1 cellular context compared by ENCODE assay signal in the genomic region with DNA sequence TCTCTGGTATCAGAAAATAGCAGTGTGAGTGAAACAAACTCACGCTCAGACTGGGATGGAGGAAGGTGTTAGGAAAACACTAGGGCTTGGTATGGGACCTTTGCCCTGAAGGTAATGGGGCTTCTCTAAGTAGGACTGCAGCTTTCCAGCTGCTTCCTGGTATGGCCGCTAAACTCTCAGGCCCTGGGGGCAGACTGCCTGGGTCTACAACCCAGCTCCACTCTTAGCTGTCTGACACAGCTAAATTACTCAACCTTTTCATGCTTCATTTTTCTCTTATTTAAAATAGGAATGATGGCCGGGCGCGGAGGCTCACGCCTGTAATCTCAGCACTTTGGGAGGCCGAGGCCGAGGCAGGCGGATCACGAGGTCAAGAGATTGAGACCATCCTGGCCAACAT.
TF ChIP-seq lines count a peak whose summit lies in the region.

No MANE protein-coding gene starts in this region.

TF ChIP-seq in HepG2, 621 proteins besides CTCF, POLR2A, EP300 and RAD21:
- TF ChIP-seq FOXC1 (CRISPR knock-in tag; IDR thresholded peaks at IDR 0.05; ENCODE audit: borderline replicate concordance) = no peak
- peak; percentile 50 for TF ChIP-seq ZNF629 (CRISPR knock-in tag; conservative IDR thresholded peaks at IDR 0.05)
- no peak for TF ChIP-seq RORA (CRISPR knock-in tag; IDR thresholded peaks at IDR 0.05)
TF ChIP-seq in HepG2: peak in this region for 1.
